Comparison of ENCODE assay signal across 8 cellular contexts in genomic region chr15:64843996-64844395, GRCh38. TPM values are rescaled to one million over a fixed set of nuclear protein-coding genes. Genes with fewer than 3 reads are reported as not detected.
A peak's percentile ranks its signal among the peaks of the same experiment; 100 is the strongest.
DNase-seq lines count a peak whose midpoint lies in the region; ATAC-seq and TF ChIP-seq lines count a peak whose summit lies in the region.

No MANE protein-coding gene starts in this region.

- POLR2A ChIA-PET in activated naive CD8-positive, alpha-beta T cell treated with anti-CD3 and anti-CD28 coated beads, Interleukin-2, amount 10 ng/mL, durations not matched to agents 7 days and 5 days (lab: Charles Lee) = interaction anchor here (0.6 to 4.2 kb wide), 5 partner anchors 18 to 66 kb away, joined by 3 to 50 read pairs (median 3); partner anchors contain the start of gene PIF1

- no peak for TF ChIP-seq POLR2A in stomach (IDR thresholded peaks at IDR 0.05)

- H3K27ac Mint-ChIP-seq in T-helper 2 cell treated with Interferon-gamma antibody and Interleukin-4, amounts not matched to agents 5 μg/mL and 100 μg/mL, for 36 hours = peak overlapping the region; percentile 86
- peak overlapping the region; percentile 84 for H3K27ac Mint-ChIP-seq in activated naive CD8-positive, alpha-beta T cell treated with anti-CD3 and anti-CD28 coated beads, Interleukin-2, amount 10 ng/mL, durations not matched to agents 7 days and 5 days

- H3K9me3 Mint-ChIP-seq in T-helper 2 cell treated with Interferon-gamma antibody and Interleukin-4, amounts not matched to agents 5 μg/mL and 100 μg/mL, for 36 hours = no peaks in the 10 kb centered on the region
- H3K9me3 Mint-ChIP-seq in activated naive CD8-positive, alpha-beta T cell treated with anti-CD3 and anti-CD28 coated beads, Interleukin-2, amount 10 ng/mL, durations not matched to agents 7 days and 5 days = no peaks in the 10 kb centered on the region

- no peaks in the 10 kb centered on the region for H3K27me3 ChIP-seq in left lung
- H3K27me3 ChIP-seq in stomach = no peaks in the 10 kb centered on the region
- H3K27me3 ChIP-seq in SJCRH30 = no peaks in the 10 kb centered on the region

- intact Hi-C loops in left lung (cut with DNase I) = loop anchor here in 1 of 2 donors (10.0 kb wide), 1 partner anchor 51 kb away; no protein-coding TSS in a partner anchor
- intact Hi-C loops in stomach (cut with DNase I; ENCODE audit: low total_unique reads) = no loop called here

- no peak for DNase-seq in T-helper 2 cell treated with Interferon-gamma antibody and Interleukin-4, amounts not matched to agents 5 μg/mL and 100 μg/mL, for 36 hours (ENCODE audit: low spot score)
- DNase-seq in T-helper 2 cell (no peak), left lung (peak in 1 of 2 donors; percentile 70), stomach (no peak), SJCRH30 (no peak), NCI-H2196 treated with DMSO at 0.1 percent for 48 hours (lab: John Stamatoyannopoulos, UW; ENCODE audit: unreplicated experiment) (no peak), DMS153 (lab: John Stamatoyannopoulos, UW) (no peak)
- DNase-seq in activated naive CD8-positive, alpha-beta T cell treated with anti-CD3 and anti-CD28 coated beads, Interleukin-2, amount 10 ng/mL, durations not matched to agents 7 days and 5 days = no peak

- TF ChIP-seq CTCF in left lung (IDR thresholded peaks at IDR 0.05) (no peak), stomach (IDR thresholded peaks at IDR 0.05) (no peak)

- H3K27me3 Mint-ChIP-seq in T-helper 2 cell treated with Interferon-gamma antibody and Interleukin-4, amounts not matched to agents 5 μg/mL and 100 μg/mL, for 36 hours (ENCODE audit: low read depth) = no peaks in the 10 kb centered on the region
- no peaks in the 10 kb centered on the region for H3K27me3 Mint-ChIP-seq in activated naive CD8-positive, alpha-beta T cell treated with anti-CD3 and anti-CD28 coated beads, Interleukin-2, amount 10 ng/mL, durations not matched to agents 7 days and 5 days

- H3K36me3 Mint-ChIP-seq in T-helper 2 cell treated with Interferon-gamma antibody and Interleukin-4, amounts not matched to agents 5 μg/mL and 100 μg/mL, for 36 hours (ENCODE audit: low read depth) = peaks cover 25% of the 10 kb centered on the region
- H3K36me3 Mint-ChIP-seq in activated naive CD8-positive, alpha-beta T cell treated with anti-CD3 and anti-CD28 coated beads, Interleukin-2, amount 10 ng/mL, durations not matched to agents 7 days and 5 days = peaks cover 19% of the 10 kb centered on the region

- WGBS in stomach, 5 donors = 56 to 71% (median 63%) methylated on average over 4 of the region's 4 CpGs

- peak overlapping the region; percentile 89 for H3K4me3 Mint-ChIP-seq in T-helper 2 cell treated with Interferon-gamma antibody and Interleukin-4, amounts not matched to agents 5 μg/mL and 100 μg/mL, for 36 hours
- peak overlapping the region; percentile 94 for H3K4me3 Mint-ChIP-seq in activated naive CD8-positive, alpha-beta T cell treated with anti-CD3 and anti-CD28 coated beads, Interleukin-2, amount 10 ng/mL, durations not matched to agents 7 days and 5 days

- peak overlapping the region; percentile 94 to 95 for H3K4me3 ChIP-seq in left lung
- H3K4me3 ChIP-seq in stomach = peak overlapping the region; percentile 77 to 96 (median 94)
- H3K4me3 ChIP-seq in SJCRH30 = no peak overlapping the region; the same call in 1 of the 2 replicates

- H3K27ac ChIP-seq in left lung (peak overlapping the region; percentile 90 to 98), stomach (peak overlapping the region; percentile 12 to 98 (median 95)), SJCRH30 (no peak overlapping the region)

- no peak for TF ChIP-seq EP300 in stomach (IDR thresholded peaks at IDR 0.05)

- H3K9me3 ChIP-seq in left lung = no peaks in the 10 kb centered on the region
- H3K9me3 ChIP-seq in stomach = no peaks in the 10 kb centered on the region
- H3K9me3 ChIP-seq in SJCRH30 (replicated peaks) = no peaks in the 10 kb centered on the region

- peaks cover 16 to 74% of the 10 kb centered on the region in 2 donors for H3K4me1 ChIP-seq in left lung
- peaks cover 27 to 74% (median 58%) of the 10 kb centered on the region in 4 donors for H3K4me1 ChIP-seq in stomach
- peaks cover 29% of the 10 kb centered on the region for H3K4me1 ChIP-seq in SJCRH30

- no peak for ATAC-seq in activated naive CD8-positive, alpha-beta T cell treated with anti-CD3 and anti-CD28 coated beads, Interleukin-2, amount 10 ng/mL, durations not matched to agents 7 days and 5 days (ENCODE audit: low read depth)
- no peak for ATAC-seq in left lung

- peaks cover 0 to 35% of the 10 kb centered on the region in 2 donors for H3K36me3 ChIP-seq in left lung
- peaks cover 7 to 21% (median 9%) of the 10 kb centered on the region in 4 donors for H3K36me3 ChIP-seq in stomach
- no peaks in the 10 kb centered on the region for H3K36me3 ChIP-seq in SJCRH30

- peaks cover 48% of the 10 kb centered on the region for H3K4me1 Mint-ChIP-seq in T-helper 2 cell treated with Interferon-gamma antibody and Interleukin-4, amounts not matched to agents 5 μg/mL and 100 μg/mL, for 36 hours (ENCODE audit: low read depth)
- peaks cover 49% of the 10 kb centered on the region for H3K4me1 Mint-ChIP-seq in activated naive CD8-positive, alpha-beta T cell treated with anti-CD3 and anti-CD28 coated beads, Interleukin-2, amount 10 ng/mL, durations not matched to agents 7 days and 5 days

RNA-seq across cellular contexts. Expression of gene PLEKHO2, which starts 2.3 kb away (rescaled TPM):
- total RNA-seq in activated naive CD8-positive, alpha-beta T cell treated with anti-CD3 and anti-CD28 coated beads, Interleukin-2, amount 10 ng/mL, durations not matched to agents 7 days and 5 days = 10 to 100 TPM; 25.4 to 25.7 TPM
- 10 to 100 TPM; 34.5 to 91.8 TPM for total RNA-seq in left lung
- 10 to 100 TPM in 4 of 5 donors, 1 to 10 TPM in 1; 9.0 to 23.9 (median 15.2) TPM for total RNA-seq in stomach
- polyA plus RNA-seq in stomach = 10 to 100 TPM in 2 of 3 donors, 1 to 10 TPM in 1; 7.5 to 25.4 (median 23.2) TPM
- 26.7 and 28.5 TPM in 2 replicates for total RNA-seq in SJCRH30 (2014; rRNA removed; shearing (Covaris generic))

RNA-seq across cellular contexts. Expression of gene PIF1, which starts 18.5 kb away (rescaled TPM):
- 10 to 100 TPM; 45.8 to 49.7 TPM for total RNA-seq in activated naive CD8-positive, alpha-beta T cell treated with anti-CD3 and anti-CD28 coated beads, Interleukin-2, amount 10 ng/mL, durations not matched to agents 7 days and 5 days
- total RNA-seq in left lung (1 to 10 TPM; 1.6 to 2.7 TPM), stomach (10 to 100 TPM in 2 of 5 donors, 1 to 10 TPM in 3; 1.6 to 58.8 (median 2.8) TPM)
- polyA plus RNA-seq in stomach = 1 to 10 TPM in 2 of 3 donors, under 1 TPM in 1; 0.46 to 8.7 (median 2.0) TPM
- total RNA-seq in SJCRH30 (2014; rRNA removed; shearing (Covaris generic)) = 21.6 and 22.3 TPM in 2 replicates
